In genomic region chr1:91781371-91781825, GRCh38 we compare ENCODE assay signal across 1 cellular context.
TF ChIP-seq lines count a peak whose summit lies in the region.

No MANE protein-coding gene starts in this region.

TF ChIP-seq in WTC11, 78 proteins besides CTCF, POLR2A, EP300 and RAD21 (continued from another document):
- TF ChIP-seq ATF2 (CRISPR knock-in tag; IDR thresholded peaks at IDR 0.05; ENCODE audit: borderline replicate concordance, low read depth) (no peak), ESRRA (CRISPR knock-in tag; IDR thresholded peaks at IDR 0.05; ENCODE audit: borderline replicate concordance) (no peak), FOXJ3 (CRISPR knock-in tag; IDR thresholded peaks at IDR 0.05; ENCODE audit: borderline replicate concordance) (no peak), STAT6 (CRISPR knock-in tag; conservative IDR thresholded peaks at IDR 0.05; ENCODE audit: low read depth) (no peak), GABPB1 (CRISPR knock-in tag; IDR thresholded peaks at IDR 0.05) (no peak), JUN (CRISPR knock-in tag; IDR thresholded peaks at IDR 0.05) (no peak)
